8 cellular contexts compared by ENCODE assay signal in the genomic region with DNA sequence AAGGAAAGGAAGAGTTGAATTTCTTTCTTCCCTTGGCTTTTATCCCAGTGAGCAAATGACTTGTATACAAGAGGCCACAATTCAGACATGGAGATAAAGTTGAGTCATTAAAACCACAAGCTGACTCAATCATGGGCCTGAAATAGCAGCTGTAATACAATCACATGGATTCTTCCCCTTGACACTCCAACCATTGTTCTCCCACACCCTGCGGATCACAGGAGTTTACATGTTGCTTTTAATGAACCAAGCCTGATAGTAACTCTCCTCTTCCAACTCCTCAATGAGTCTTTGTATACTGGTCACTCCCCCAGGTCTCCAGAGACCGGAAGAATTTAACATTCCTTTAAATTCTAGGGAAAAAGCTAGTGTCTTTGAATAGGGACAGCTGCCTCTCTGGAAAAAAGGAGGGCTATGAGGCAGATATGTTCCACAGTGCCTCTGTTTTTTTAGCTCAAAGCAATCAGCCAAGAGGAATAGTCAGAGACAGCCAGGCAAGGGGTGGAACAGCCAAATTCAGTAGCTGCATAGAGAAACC. TPM values are rescaled to one million over a fixed set of nuclear protein-coding genes. Genes with fewer than 3 reads are reported as not detected.
A peak's percentile ranks its signal among the peaks of the same experiment; 100 is the strongest.
DNase-seq lines count a peak whose midpoint lies in the region; ATAC-seq and TF ChIP-seq lines count a peak whose summit lies in the region.

No MANE protein-coding gene starts in this region.

- H3K27ac Mint-ChIP-seq in activated naive CD4-positive, alpha-beta T cell treated with anti-CD3 and anti-CD28 coated beads, Interleukin-2, amount 10 ng/mL, durations not matched to agents 7 days and 5 days: peak overlapping the region; percentile 54
- peak overlapping the region; percentile 41 to 78 for H3K27ac Mint-ChIP-seq in T-cell

- no peaks in the 10 kb centered on the region for H3K9me3 Mint-ChIP-seq in activated naive CD4-positive, alpha-beta T cell treated with anti-CD3 and anti-CD28 coated beads, Interleukin-2, amount 10 ng/mL, durations not matched to agents 7 days and 5 days
- H3K9me3 Mint-ChIP-seq in T-cell: no peaks in the 10 kb centered on the region

- H3K27ac ChIP-seq in osteoblast (ENCODE audit: low read depth, low read length): peak overlapping the region; percentile 91

- H3K4me1 Mint-ChIP-seq in activated naive CD4-positive, alpha-beta T cell treated with anti-CD3 and anti-CD28 coated beads, Interleukin-2, amount 10 ng/mL, durations not matched to agents 7 days and 5 days: peaks cover 9% of the 10 kb centered on the region
- peaks cover 19 to 36% (median 35%) of the 10 kb centered on the region in 3 donors for H3K4me1 Mint-ChIP-seq in T-cell

- no peaks in the 10 kb centered on the region for H4K20me1 ChIP-seq in osteoblast (ENCODE audit: insufficient read depth, low read length)

- peak overlapping the region; percentile 65 for H3K4me2 ChIP-seq in osteoblast (ENCODE audit: insufficient read depth, low read length)

- H3K27me3 ChIP-seq in osteoblast (ENCODE audit: insufficient read depth, low read length): no peaks in the 10 kb centered on the region

- no peak for ATAC-seq in T-cell (replicated peaks in 1 of 4)
- ATAC-seq in GM19351 (IDR thresholded peaks at IDR 0.05; ENCODE audit: unreplicated experiment): no peak
- ATAC-seq in GM21576 (IDR thresholded peaks at IDR 0.05; ENCODE audit: unreplicated experiment): no peak
- ATAC-seq in HG03045 (IDR thresholded peaks at IDR 0.05; ENCODE audit: unreplicated experiment): no peak

- H3K4me3 Mint-ChIP-seq in activated naive CD4-positive, alpha-beta T cell treated with anti-CD3 and anti-CD28 coated beads, Interleukin-2, amount 10 ng/mL, durations not matched to agents 7 days and 5 days: no peak overlapping the region
- H3K4me3 Mint-ChIP-seq in T-cell: no peak overlapping the region

- CTCF ChIA-PET in activated naive CD4-positive, alpha-beta T cell treated with anti-CD3 and anti-CD28 coated beads, Interleukin-2, amount 10 ng/mL, durations not matched to agents 7 days and 5 days (lab: Charles Lee): interaction anchor here (1.1 to 4.4 kb wide), 11 partner anchors 9 to 197 kb away, joined by 3 to 15 read pairs (median 6); partner anchors contain the start of genes PCDHGA10, PCDHGA12, PCDHGA4 and PCDHGB3
- CTCF ChIA-PET in T-cell (lab: Charles Lee): interaction anchor here (1.1 to 3.8 kb wide), 6 partner anchors 9 to 202 kb away, joined by 3 to 25 read pairs (median 5); partner anchors contain the start of gene PCDHGA10 (in 1 of the 2)

- no peaks in the 10 kb centered on the region for H3K9me3 ChIP-seq in osteoblast (ENCODE audit: low read depth, low read length)

- H3K27me3 Mint-ChIP-seq in activated naive CD4-positive, alpha-beta T cell treated with anti-CD3 and anti-CD28 coated beads, Interleukin-2, amount 10 ng/mL, durations not matched to agents 7 days and 5 days: no peaks in the 10 kb centered on the region
- H3K27me3 Mint-ChIP-seq in T-cell: no peaks in the 10 kb centered on the region

- peak overlapping the region; percentile 5 for H3K4me3 ChIP-seq in osteoblast (ENCODE audit: insufficient read depth, low read length)

- peaks cover 70% of the 10 kb centered on the region for H3K4me1 ChIP-seq in osteoblast (ENCODE audit: insufficient read depth, low read length)

- peaks cover 7% of the 10 kb centered on the region for H3K79me2 ChIP-seq in osteoblast (ENCODE audit: insufficient read depth, low read length)

- no peak for TF ChIP-seq CTCF in osteoblast (IDR thresholded peaks at IDR 0.05; ENCODE audit: extremely low read depth, low read depth, low read length)

- DNase-seq in activated naive CD4-positive, alpha-beta T cell treated with anti-CD3 and anti-CD28 coated beads, Interleukin-2, amount 10 ng/mL, durations not matched to agents 7 days and 5 days: no peak
- no peak for DNase-seq in activated naive CD4-positive, alpha-beta T cell treated with anti-CD3 and anti-CD28 coated beads, Interleukin-2, amount 50 U/mL, for 16 hours
- DNase-seq in T-cell: no peak
- peak; percentile 96 for DNase-seq in fibroblast of the conjunctiva (ENCODE audit: low read depth)
- DNase-seq in osteoblast (ENCODE audit: insufficient read length, low spot score, missing footprints): peak; percentile 92

- H3K36me3 ChIP-seq in osteoblast (ENCODE audit: insufficient read depth, low read length): peaks cover 26% of the 10 kb centered on the region

- H2AFZ ChIP-seq in osteoblast (ENCODE audit: low read length): no peak overlapping the region

- peaks cover 83% of the 10 kb centered on the region for H3K36me3 Mint-ChIP-seq in activated naive CD4-positive, alpha-beta T cell treated with anti-CD3 and anti-CD28 coated beads, Interleukin-2, amount 10 ng/mL, durations not matched to agents 7 days and 5 days
- peaks cover 78% of the 10 kb centered on the region for H3K36me3 Mint-ChIP-seq in T-cell

- POLR2A ChIA-PET in T-cell (lab: Charles Lee): interaction anchor here in 1 of 2 donors (0.6 kb wide), 1 partner anchor 29 kb away, joined by 3 read pairs; no protein-coding TSS in a partner anchor

RNA-seq across cellular contexts. Expression of gene PCDHGC5, which starts 32.4 kb away (rescaled TPM):
- total RNA-seq in T-cell (not detected), osteoblast (3.6 and 5.3 TPM in 2 replicates)

RNA-seq across cellular contexts. Expression of gene PCDHGC4, which starts 36.5 kb away (rescaled TPM):
- total RNA-seq in T-cell (under 1 TPM in 2 of 5 donors, not detected in 3; 0.18 to 0.51 TPM), osteoblast (2.9 and 3.8 TPM in 2 replicates)

RNA-seq across cellular contexts. Expression of gene PCDHGC3, which starts 45.5 kb away (rescaled TPM):
- total RNA-seq in T-cell (under 1 TPM in 4 of 5 donors, not detected in 1; 0.12 to 0.30 (median 0.24) TPM), osteoblast (59.4 and 91.3 TPM in 2 replicates)

Comparison
In these comparisons a context has a peak if more than half of its experiments do, and no peak if none do; other contexts are left out.
1. DNase-seq: peak in fibroblast of the conjunctiva (single experiment) and osteoblast (single experiment); none in activated naive CD4-positive, alpha-beta T cell treated with anti-CD3 and anti-CD28 coated beads, Interleukin-2, amount 10 ng/mL, durations not matched to agents 7 days and 5 days (single experiment), activated naive CD4-positive, alpha-beta T cell treated with anti-CD3 and anti-CD28 coated beads, Interleukin-2, amount 50 U/mL, for 16 hours (single experiment) and T-cell (0 of 34).
2. RNA of gene PCDHGC3, which starts 45.5 kb away (total RNA-seq): 59.4 to 91.3 TPM in osteoblast; 0.12 to 0.30 TPM in T-cell; every median in the first group is over 10 times any median in the second.